26 cellular contexts compared by ENCODE assay signal in genomic region chr2:209734805-209735204, GRCh38. TPM values are rescaled to one million over a fixed set of nuclear protein-coding genes. Genes with fewer than 3 reads are reported as not detected.
"Had no signal": no experiment of that assay in that cellular context is flagged by ENCODE, and none has a peak within 500 bp of the region (broad histone marks: within the 10 kb centered on the region; RNA-seq: fewer than 3 reads in every experiment).

No MANE protein-coding gene starts in this region.

- H3K4me3 ChIP-seq: MG63, PC-9, Peyer's patch had no signal

- H3K36me3 Mint-ChIP-seq: T-cell had no signal

- H2AFZ ChIP-seq: PC-9 had no signal

- DNase-seq: KBM-7, MG63, NCI-H1092, NCI-H1105 treated with DMSO at 0.1 percent for 48 hours, NCI-H1417 treated with DMSO at 0.1 percent for 48 hours, NCI-H146, NCI-H1694 treated with DMSO at 0.1 percent for 48 hours, NCI-H1930, NCI-H2081, NCI-H2107, NCI-H226, NCI-H446, NCI-H510A, NCI-H524 treated with DMSO at 0.1 percent for 48 hours, NCI-H69, NCI-H774, PC-9, Peyer's patch, SHP77, SK-N-SH, SW 1271, T-cell had no signal

- H3K27me3 Mint-ChIP-seq: T-cell had no signal

- H3K4me2 ChIP-seq: PC-9, SK-N-SH had no signal

- H3K9me3 Mint-ChIP-seq: T-cell; T-helper 1 cell treated with Interleukin-12 subunit alpha and Interleukin-12 subunit beta and Interleukin-4 antibody, amounts not matched to agents 30 μg/mL and 1 μg/mL, for 36 hours had no signal

- ATAC-seq: T-cell had no signal

- H3K9ac ChIP-seq: SK-N-SH had no signal

- H3K4me1 ChIP-seq: Peyer's patch had no signal

- H3K27me3 ChIP-seq: MG63, Peyer's patch had no signal

- H3K4me3 Mint-ChIP-seq: T-cell; T-helper 1 cell treated with Interleukin-12 subunit alpha and Interleukin-12 subunit beta and Interleukin-4 antibody, amounts not matched to agents 30 μg/mL and 1 μg/mL, for 36 hours had no signal

- H3K36me3 ChIP-seq: MG63, Peyer's patch had no signal

- H3K4me1 Mint-ChIP-seq: T-cell had no signal

- H3K9me3 ChIP-seq: MG63, Peyer's patch, SK-N-SH had no signal

- H3K9me2 ChIP-seq: SK-N-SH had no signal

- H3K27ac ChIP-seq: HL-60, PC-9, Peyer's patch had no signal

- H3K27ac Mint-ChIP-seq: T-cell; T-helper 1 cell treated with Interleukin-12 subunit alpha and Interleukin-12 subunit beta and Interleukin-4 antibody, amounts not matched to agents 30 μg/mL and 1 μg/mL, for 36 hours had no signal

RNA-seq across cellular contexts. Expression of gene UNC80, which starts 36.8 kb away (rescaled TPM):
- total RNA-seq: LHCN-M2, OCI-LY7, PC-9, Peyer's patch had no signal
